ENCODE assay signal across 9 cellular contexts in genomic region chrX:154998204-154998880, GRCh38.
"Had no signal": no experiment of that assay in that cellular context is flagged by ENCODE, and none has a peak within 500 bp of the region (broad histone marks: within the 10 kb centered on the region; RNA-seq: fewer than 3 reads in every experiment).

No MANE protein-coding gene starts in this region.

- DNase-seq: H7, HFFc6, IMR-90, KBM-7 had no signal

- H3K4me3 ChIP-seq: GM23338, HAP-1 had no signal

- H3K9ac ChIP-seq: KMS-11 had no signal

- H3K36me3 ChIP-seq: HAP-1 had no signal

- H3K4me3 Mint-ChIP-seq: GM23338, HFFc6 had no signal

- ATAC-seq: GM23338, HCT116 had no signal

- H3K27ac ChIP-seq: KMS-11 had no signal

- FAIRE-seq: HTR-8/SVneo had no signal

- H3K9me3 ChIP-seq: HAP-1 had no signal

- H3K4me1 ChIP-seq: HAP-1 had no signal

- H2AFZ ChIP-seq: GM23338 had no signal

- H3K4me2 ChIP-seq: GM23338, KMS-11 had no signal

- H3K27ac Mint-ChIP-seq: GM23338, HFFc6 had no signal

- H3K9me3 Mint-ChIP-seq: GM23338, HFFc6 had no signal
